8 cellular contexts compared by ENCODE assay signal in genomic region chr12:110583137-110584059, GRCh38. TPM values are rescaled to one million over a fixed set of nuclear protein-coding genes. Genes with fewer than 3 reads are reported as not detected.
DNase-seq lines count a peak whose midpoint lies in the region; ATAC-seq, FAIRE-seq and TF ChIP-seq lines count a peak whose summit lies in the region.

A gene with protein sequence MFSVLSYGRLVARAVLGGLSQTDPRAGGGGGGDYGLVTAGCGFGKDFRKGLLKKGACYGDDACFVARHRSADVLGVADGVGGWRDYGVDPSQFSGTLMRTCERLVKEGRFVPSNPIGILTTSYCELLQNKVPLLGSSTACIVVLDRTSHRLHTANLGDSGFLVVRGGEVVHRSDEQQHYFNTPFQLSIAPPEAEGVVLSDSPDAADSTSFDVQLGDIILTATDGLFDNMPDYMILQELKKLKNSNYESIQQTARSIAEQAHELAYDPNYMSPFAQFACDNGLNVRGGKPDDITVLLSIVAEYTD (minus strand): TSS chr12:110583318. CDS start chr12:110583031, 287 bp downstream.

- H3K27ac ChIP-seq in ascending aorta, result peak within 1 kb of the TSS; percentile 85 to 96
- H3K27ac ChIP-seq in right cardiac atrium (ENCODE audit: low read length), result peak within 1 kb of the TSS; percentile 83

- no peak for TF ChIP-seq CTCF in ascending aorta (IDR thresholded peaks at IDR 0.05)

- no peak for FAIRE-seq in urothelium cell line (lab: Jason Lieb, UNC)

- H3K4me1 Mint-ChIP-seq in T-helper 2 cell treated with Interferon-gamma antibody and Interleukin-4, amounts not matched to agents 5 μg/mL and 100 μg/mL, for 36 hours (ENCODE audit: low read depth), result peaks cover 60% of the 10 kb centered on the region

- intact Hi-C loops in ascending aorta (cut with DNase I), result loop anchor here (1.0 to 10.0 kb wide), 7 partner anchors 19 to 589 kb away; partner anchors contain the start of genes ANKRD13A, ARPC3, FAM216A and GIT2
- intact Hi-C loops in right cardiac atrium (cut with DNase I), result loop anchor here in 1 of 4 donors (5.0 kb wide), 1 partner anchor 36 kb away; no protein-coding TSS in a partner anchor

- peaks cover 15% of the 10 kb centered on the region for H3K36me3 Mint-ChIP-seq in T-helper 2 cell treated with Interferon-gamma antibody and Interleukin-4, amounts not matched to agents 5 μg/mL and 100 μg/mL, for 36 hours (ENCODE audit: low read depth)

- H3K27me3 ChIP-seq in ascending aorta (no peaks in the 10 kb centered on the region), right cardiac atrium (ENCODE audit: control insufficient read depth, insufficient read depth) (no peaks in the 10 kb centered on the region)

- peak; percentile 94 for DNase-seq in NCI-H2029 (lab: John Stamatoyannopoulos, UW)
- DNase-seq in T-helper 2 cell treated with Interferon-gamma antibody and Interleukin-4, amounts not matched to agents 5 μg/mL and 100 μg/mL, for 36 hours (ENCODE audit: low spot score), result peak; percentile 93
- DNase-seq in ascending aorta (ENCODE audit: low spot score in 2 of 2), result peak; percentile 92 to 98
- DNase-seq in right cardiac atrium, result peak; percentile 97 to 99 (median 99)
- DNase-seq in pulmonary artery endothelial cell (ENCODE audit: low read depth, low spot score), result peak; percentile 77
- peak; percentile 91 for DNase-seq in urothelium cell line (ENCODE audit: low spot score)

- no peaks in the 10 kb centered on the region for H3K9me3 ChIP-seq in ascending aorta
- H3K9me3 ChIP-seq in right cardiac atrium (ENCODE audit: control insufficient read depth, low read length), result no peaks in the 10 kb centered on the region

- ATAC-seq in GM18505 (IDR thresholded peaks at IDR 0.05; ENCODE audit: unreplicated experiment), result peak; percentile 84
- ATAC-seq in HG02970 (IDR thresholded peaks at IDR 0.05; ENCODE audit: low FRiP score, unreplicated experiment), result peak; percentile 81
- ATAC-seq in right cardiac atrium, result peak; percentile 98

- WGBS in right cardiac atrium, result 2% methylated on average over 52 of the region's 52 CpGs

- H3K27me3 Mint-ChIP-seq in T-helper 2 cell treated with Interferon-gamma antibody and Interleukin-4, amounts not matched to agents 5 μg/mL and 100 μg/mL, for 36 hours (ENCODE audit: low read depth), result no peaks in the 10 kb centered on the region

- H3K36me3 ChIP-seq in ascending aorta, result no peaks in the 10 kb centered on the region

- H3K4me3 ChIP-seq in ascending aorta (peak within 1 kb of the TSS; percentile 96 to 99), right cardiac atrium (ENCODE audit: low read length) (peak within 1 kb of the TSS; percentile 95)

- peak; percentile 86 for TF ChIP-seq POLR2A in GM18505 (IDR thresholded peaks at IDR 0.05; ENCODE audit: borderline replicate concordance, extremely low read depth, insufficient read depth, insufficient read length)

- H3K4me3 Mint-ChIP-seq in T-helper 2 cell treated with Interferon-gamma antibody and Interleukin-4, amounts not matched to agents 5 μg/mL and 100 μg/mL, for 36 hours, result peak within 1 kb of the TSS; percentile 98

- H3K4me1 ChIP-seq in ascending aorta (peaks cover 8 to 38% of the 10 kb centered on the region in 2 donors), right cardiac atrium (ENCODE audit: control insufficient read depth, insufficient read depth, low read length) (peaks cover 13% of the 10 kb centered on the region)

- H3K9me3 Mint-ChIP-seq in T-helper 2 cell treated with Interferon-gamma antibody and Interleukin-4, amounts not matched to agents 5 μg/mL and 100 μg/mL, for 36 hours, result no peaks in the 10 kb centered on the region

- peak within 1 kb of the TSS; percentile 94 for H3K27ac Mint-ChIP-seq in T-helper 2 cell treated with Interferon-gamma antibody and Interleukin-4, amounts not matched to agents 5 μg/mL and 100 μg/mL, for 36 hours

RNA-seq across cellular contexts. Expression of the gene that starts here (rescaled TPM):
- 12.3 TPM for total RNA-seq in ascending aorta
- 10 to 100 TPM; 46.6 to 82.8 (median 56.6) TPM for total RNA-seq in right cardiac atrium
- polyA plus RNA-seq in right cardiac atrium, result 31.5 TPM
- total RNA-seq in pulmonary artery endothelial cell, result 13.1 and 13.3 TPM in 2 replicates

Comparison
In these comparisons a context has a peak if more than half of its experiments do, and no peak if none do; other contexts are left out.
1. Peak in every context shown above with its lines: DNase-seq, ATAC-seq, H3K4me3 ChIP-seq and H3K27ac ChIP-seq.